ENCODE assay signal across 17 cellular contexts in the genomic region with DNA sequence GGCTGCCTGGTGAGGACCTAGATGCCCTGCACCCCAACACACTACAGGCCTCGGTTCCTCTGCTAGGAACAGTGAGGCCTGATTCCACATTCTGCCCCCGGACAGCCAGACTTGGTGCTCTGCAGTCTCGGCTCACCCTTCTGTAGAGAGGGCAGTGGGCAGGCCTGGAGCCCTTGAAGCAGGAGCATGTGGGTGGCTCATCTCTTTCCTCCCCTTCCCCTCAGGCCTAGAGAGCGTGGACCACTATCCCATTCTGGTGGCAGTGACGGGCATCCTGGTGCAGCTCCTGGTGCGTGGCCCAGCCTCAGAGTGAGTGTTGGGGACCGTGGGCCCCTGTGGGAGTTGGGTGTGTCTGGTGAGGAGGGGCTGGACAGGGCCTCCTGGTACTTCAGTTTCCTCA. TPM values are rescaled to one million over a fixed set of nuclear protein-coding genes. Genes with fewer than 3 reads are reported as not detected.
DNase-seq lines count a peak whose midpoint lies in the region; ATAC-seq and TF ChIP-seq lines count a peak whose summit lies in the region.
"Had no signal": no experiment of that assay in that cellular context is flagged by ENCODE, and none has a peak within 500 bp of the region (broad histone marks: within the 10 kb centered on the region; RNA-seq: fewer than 3 reads in every experiment).

No MANE protein-coding gene starts in this region.

- H3K9me3 ChIP-seq in BLaER1 treated with 17β-estradiol and CSF1 and Interleukin-3, amounts not matched to agents 10 nM and 100 nM (replicated peaks in 1 of 11): no peaks in the 10 kb centered on the region
- no peaks in the 10 kb centered on the region for H3K9me3 ChIP-seq in IMR-90 (ENCODE audit: control insufficient read depth, insufficient read depth, low read length)
- no peaks in the 10 kb centered on the region for H3K9me3 ChIP-seq in left lung

- H2AK5ac ChIP-seq in IMR-90 (ENCODE audit: low read depth, low read length): no peak overlapping the region

- BruUV-seq in IMR-90 (replicated peaks; lab: Mats Ljungman, UMichigan): no TSS peak

- TF ChIP-seq CTCF in IMR-90 (conservative IDR thresholded peaks at IDR 0.05; ENCODE audit: low read depth, low read length): no peak
- TF ChIP-seq CTCF in left lung (IDR thresholded peaks at IDR 0.05): no peak

- WGBS in IMR-90 (ENCODE audit: extremely low coverage in 2 of 2, insufficient read length in 1 of 2), 2 experiments: no CpG with 5 or more reads among the region's 7 CpGs

- DNase-seq in IMR-90 (no peak), left lung (peak; percentile 23 to 43), sciatic nerve (ENCODE audit: low spot score) (peak; percentile 51), dedifferentiated amniotic fluid mesenchymal stem cell (ENCODE audit: extremely low spot score) (no peak)
- DNase-seq: AML-193, COR-L47, NCI-H1048, NCI-H1436 treated with DMSO at 0.1 percent for 48 hours, NCI-H2029 treated with DMSO at 0.1 percent for 48 hours, NCI-H510A, NCI-H774, PC-3 had no signal

- dilution Hi-C loops in IMR-90 (cut with HindIII; ENCODE audit: low sequenced_read_pairs, unreplicated experiment): no loop called here

- TF ChIP-seq POLR2A in IMR-90 (IDR thresholded peaks at IDR 0.05; ENCODE audit: low read depth, low read length): no peak

- ATAC-seq in IMR-90 (ENCODE audit: low read depth) (no peak), left lung (no peak), sciatic nerve (no peak), GM21723 (IDR thresholded peaks at IDR 0.05; ENCODE audit: unreplicated experiment) (no peak), HG03469 (IDR thresholded peaks at IDR 0.05; ENCODE audit: unreplicated experiment) (no peak)
- ATAC-seq: PC-3 had no signal

- no peak for TF ChIP-seq RAD21 in IMR-90 (IDR thresholded peaks at IDR 0.05; ENCODE audit: low read length)

- no peak overlapping the region for H4K5ac ChIP-seq in IMR-90 (ENCODE audit: low read depth, low read length)

- H3K4me2 ChIP-seq in BLaER1 treated with 17β-estradiol and CSF1 and Interleukin-3, amounts not matched to agents 10 nM and 100 nM: peak overlapping the region in 10 of 11 experiments; percentile 79 to 100 (median 98); a peak in 17 of 22 replicates
- H3K4me2 ChIP-seq in IMR-90 (ENCODE audit: low read depth, low read length): no peak overlapping the region

- H3K56ac ChIP-seq in IMR-90 (ENCODE audit: extremely low read depth, insufficient read depth, low read length): no peak overlapping the region

- H2BK120ac ChIP-seq in IMR-90 (ENCODE audit: low read depth, low read length): no peak overlapping the region

- no peak overlapping the region for H2AFZ ChIP-seq in IMR-90 (replicated peaks; ENCODE audit: low read length, poor library complexity)

- peaks cover 4 to 15% of the 10 kb centered on the region in 2 experiments; a peak in 2 of 4 replicates for H3K79me1 ChIP-seq in IMR-90 (ENCODE audit: low read depth in 1 of 2, low read length in 2 of 2)

- no peak overlapping the region for H3K14ac ChIP-seq in IMR-90 (replicated peaks; ENCODE audit: low read depth, low read length)

- H3K27me3 ChIP-seq in BLaER1 treated with 17β-estradiol and CSF1 and Interleukin-3, amounts not matched to agents 10 nM and 100 nM: peaks cover 0 to 4% (median 0%) of the 10 kb centered on the region in 11 experiments; a peak in 3 of 22 replicates
- H3K27me3 ChIP-seq in IMR-90 (ENCODE audit: control insufficient read depth, insufficient read depth, low read length) (no peaks in the 10 kb centered on the region), left lung (no peaks in the 10 kb centered on the region)

- H3K27ac ChIP-seq in BLaER1 treated with 17β-estradiol and CSF1 and Interleukin-3, amounts not matched to agents 10 nM and 100 nM: peak overlapping the region in 1 of 11 experiments; percentile 51; a peak in 2 of 22 replicates
- H3K27ac ChIP-seq in IMR-90 (ENCODE audit: insufficient read depth, low read length) (no peak overlapping the region), left lung (no peak overlapping the region)

- POLR2A ChIA-PET in IMR-90 (lab: Charles Lee; ENCODE audit: unreplicated experiment): no interaction called here

- no peak overlapping the region for H4K8ac ChIP-seq in IMR-90 (ENCODE audit: low read depth in 2 of 2, low read length in 2 of 2)

- no peak overlapping the region for H2BK15ac ChIP-seq in IMR-90 (ENCODE audit: low read depth, low read length)

- no peak overlapping the region for H2BK20ac ChIP-seq in IMR-90 (ENCODE audit: low read depth, low read length)

- H3K9ac ChIP-seq in BLaER1 treated with 17β-estradiol and CSF1 and Interleukin-3, amounts not matched to agents 10 nM and 100 nM: peak overlapping the region in 3 of 11 experiments; percentile 51 to 59 (median 52); a peak in 3 of 22 replicates
- H3K9ac ChIP-seq in IMR-90 (ENCODE audit: low read depth, low read length): no peak overlapping the region

- intact Hi-C loops in IMR-90 (cut with micrococcal nuclease) (no loop called here), left lung (cut with DNase I) (loop anchor here in 1 of 2 donors (10.0 kb wide), 1 partner anchor 119 kb away; no protein-coding TSS in a partner anchor), sciatic nerve (cut with DNase I) (no loop called here)

- in situ Hi-C loops in IMR-90 (cut with MboI; ENCODE audit: low sequenced_read_pairs): no loop called here

- peaks cover 10 to 43% (median 27%) of the 10 kb centered on the region in 11 experiments for H3K36me3 ChIP-seq in BLaER1 treated with 17β-estradiol and CSF1 and Interleukin-3, amounts not matched to agents 10 nM and 100 nM
- H3K36me3 ChIP-seq in IMR-90 (ENCODE audit: control insufficient read depth, insufficient read depth, low read length) (peaks cover 17% of the 10 kb centered on the region), left lung (peaks cover 0 to 48% of the 10 kb centered on the region in 2 donors)

- H4K91ac ChIP-seq in IMR-90 (ENCODE audit: insufficient read depth, low read depth, low read length): no peak overlapping the region

- H4K20me1 ChIP-seq in BLaER1 treated with 17β-estradiol and CSF1 and Interleukin-3, amounts not matched to agents 10 nM and 100 nM: peaks cover 0 to 63% (median 30%) of the 10 kb centered on the region in 11 experiments; a peak in 19 of 22 replicates
- H4K20me1 ChIP-seq in IMR-90 (ENCODE audit: insufficient read depth, low read length): peaks cover 17% of the 10 kb centered on the region

- H3K9me1 ChIP-seq in IMR-90 (ENCODE audit: insufficient read depth, low read length): no peaks in the 10 kb centered on the region; the same call in 1 of the 2 replicates

- H2BK5ac ChIP-seq in IMR-90 (ENCODE audit: low read depth, low read length, poor library complexity, severe bottlenecking): no peak overlapping the region

- H3K4me3 ChIP-seq in BLaER1 treated with 17β-estradiol and CSF1 and Interleukin-3, amounts not matched to agents 10 nM and 100 nM: no peak overlapping the region
- no peak overlapping the region for H3K4me3 ChIP-seq in IMR-90 (ENCODE audit: insufficient read depth, low read depth, low read length)
- no peak overlapping the region for H3K4me3 ChIP-seq in left lung
- H3K4me3 ChIP-seq: HAP-1 had no signal

- CTCF ChIA-PET in IMR-90 (lab: Yijun Ruan, JAX): interaction anchor here (0.6 kb wide), 1 partner anchor 310 kb away, joined by 3 read pairs; no protein-coding TSS in a partner anchor

- peak overlapping the region; percentile 66 for H2AK9ac ChIP-seq in IMR-90 (replicated peaks; ENCODE audit: low read depth, low read length, poor library complexity)

- no peak overlapping the region for H3K18ac ChIP-seq in IMR-90 (ENCODE audit: low read depth, low read length)

- no peak overlapping the region for H3K23ac ChIP-seq in IMR-90 (ENCODE audit: low read depth, low read length)

- H3K4me1 ChIP-seq in BLaER1 treated with 17β-estradiol and CSF1 and Interleukin-3, amounts not matched to agents 10 nM and 100 nM: peaks cover 51 to 81% (median 74%) of the 10 kb centered on the region in 10 experiments
- H3K4me1 ChIP-seq in IMR-90 (ENCODE audit: control insufficient read depth, insufficient read depth, low read length) (peaks cover 6% of the 10 kb centered on the region), left lung (peaks cover 8 to 30% of the 10 kb centered on the region in 2 donors)

- no peak overlapping the region for H3K4ac ChIP-seq in IMR-90 (ENCODE audit: low read depth, low read length)

TF ChIP-seq in IMR-90, 13 proteins besides CTCF, POLR2A, EP300 and RAD21 (continues in another document):
- TF ChIP-seq RCOR1 (IDR thresholded peaks at IDR 0.05; ENCODE audit: insufficient replicate concordance, low read length): no peak
- no peak for TF ChIP-seq FOS (IDR thresholded peaks at IDR 0.05; ENCODE audit: low read depth, low read length)
- TF ChIP-seq RFX5 (IDR thresholded peaks at IDR 0.05; ENCODE audit: low read depth, low read length): no peak

RNA-seq across cellular contexts. Expression of a gene that starts 3.3 kb away (rescaled TPM):
- total RNA-seq in IMR-90 (2012; rRNA removed): not detected in 2 replicates
- polyA plus RNA-seq in IMR-90 (2012; rRNA removed): 1.5 and 2.7 TPM in 2 replicates
- 1.5 TPM in 1 of 2 replicates, not detected in the other for polyA plus RNA-seq in IMR-90 (2012; cell fraction: cytosol; rRNA removed)
- polyA plus RNA-seq in IMR-90 (2012; cell fraction: nucleus; rRNA removed; ENCODE audit: low replicate concordance): 4.6 and 28.0 TPM in 2 replicates
- under 1 TPM in 1 of 2 donors, not detected in 1; 0.47 TPM for total RNA-seq in left lung
- total RNA-seq in sciatic nerve: not detected
- total RNA-seq: MCF 10A had no signal

RNA-seq across cellular contexts. Expression of a gene that starts 7.6 kb away (rescaled TPM):
- total RNA-seq in IMR-90 (2012; rRNA removed): 35.8 and 37.3 TPM in 2 replicates
- 27.9 and 29.5 TPM in 2 replicates for polyA plus RNA-seq in IMR-90 (2012; rRNA removed)
- 20.4 and 33.3 TPM in 2 replicates for polyA plus RNA-seq in IMR-90 (2012; cell fraction: cytosol; rRNA removed)
- 39.1 and 75.9 TPM in 2 replicates for polyA plus RNA-seq in IMR-90 (2012; cell fraction: nucleus; rRNA removed; ENCODE audit: low replicate concordance)
- total RNA-seq in left lung: 10 to 100 TPM; 41.0 to 69.5 TPM
- 22.0 TPM for total RNA-seq in sciatic nerve

RNA-seq across cellular contexts. Expression of a gene that starts 26.8 kb away (rescaled TPM):
- total RNA-seq in IMR-90 (2012; rRNA removed): 10.8 and 13.4 TPM in 2 replicates
- 37.7 and 45.6 TPM in 2 replicates for polyA plus RNA-seq in IMR-90 (2012; rRNA removed)
- polyA plus RNA-seq in IMR-90 (2012; cell fraction: cytosol; rRNA removed): 28.6 and 37.8 TPM in 2 replicates
- polyA plus RNA-seq in IMR-90 (2012; cell fraction: nucleus; rRNA removed; ENCODE audit: low replicate concordance): 86.9 and 207 TPM in 2 replicates
- total RNA-seq in left lung: 10 to 100 TPM; 40.9 to 45.0 TPM
- total RNA-seq in sciatic nerve: 37.9 TPM

RNA-seq across cellular contexts. Expression of a gene that starts 26.9 kb away (rescaled TPM):
- total RNA-seq in IMR-90 (2012; rRNA removed) (1.1 and 1.3 TPM in 2 replicates), left lung (10 to 100 TPM; 12.5 to 19.1 TPM), sciatic nerve (20.6 TPM)
- 13.0 and 16.6 TPM in 2 replicates for polyA plus RNA-seq in IMR-90 (2012; rRNA removed)
- polyA plus RNA-seq in IMR-90 (2012; cell fraction: cytosol; rRNA removed): 2.9 and 4.5 TPM in 2 replicates
- polyA plus RNA-seq in IMR-90 (2012; cell fraction: nucleus; rRNA removed; ENCODE audit: low replicate concordance): 161 and 240 TPM in 2 replicates

RNA-seq across cellular contexts. Expression of a gene that starts 42.0 kb away (rescaled TPM):
- total RNA-seq in IMR-90 (2012; rRNA removed) (116 and 142 TPM in 2 replicates), left lung (100 to 1,000 TPM; 121 to 122 TPM), sciatic nerve (51.0 TPM)
- polyA plus RNA-seq in IMR-90 (2012; rRNA removed): 84.3 and 89.2 TPM in 2 replicates
- polyA plus RNA-seq in IMR-90 (2012; cell fraction: cytosol; rRNA removed): 47.3 and 89.1 TPM in 2 replicates
- polyA plus RNA-seq in IMR-90 (2012; cell fraction: nucleus; rRNA removed; ENCODE audit: low replicate concordance): 86.8 and 174 TPM in 2 replicates

Comparison
In these comparisons a context has a peak if more than half of its experiments do, and no peak if none do; other contexts are left out.
1. DNase-seq: peak in left lung (2 of 2) and sciatic nerve (single experiment); none in IMR-90 (single experiment) and dedifferentiated amniotic fluid mesenchymal stem cell (single experiment).